In the genomic region with DNA sequence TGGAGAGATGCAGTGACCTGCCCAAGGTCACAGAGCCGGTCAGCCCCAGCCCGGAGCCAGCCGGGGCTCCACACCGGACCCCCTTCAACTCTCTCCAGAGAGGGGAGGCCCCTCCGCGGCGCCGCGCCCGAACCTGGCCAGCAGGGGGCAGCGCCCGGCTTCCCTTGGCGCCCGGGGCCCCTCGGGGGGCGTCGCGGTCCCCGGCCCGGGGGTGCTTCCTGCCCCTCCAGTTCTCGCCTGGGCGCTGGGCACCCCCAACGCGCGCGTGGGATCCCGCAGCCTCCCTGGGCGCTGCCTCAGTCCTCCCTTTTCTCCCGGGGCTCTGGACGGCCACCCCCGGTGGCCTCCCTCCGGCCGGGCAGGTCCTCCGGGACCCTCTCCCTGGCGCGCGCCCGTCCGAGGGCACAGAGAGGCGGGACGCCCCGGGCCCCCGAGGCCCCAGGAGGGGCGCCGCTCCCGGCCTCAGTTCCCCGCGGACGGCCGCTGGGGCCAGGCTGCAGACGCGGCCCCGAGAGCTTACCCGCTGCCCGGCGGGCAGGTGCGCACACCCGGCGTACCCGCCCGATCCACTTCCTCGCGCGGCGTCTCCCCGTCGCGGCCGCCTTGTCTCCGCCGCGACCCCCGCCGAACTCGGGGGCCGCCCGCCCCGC, we compare ENCODE assay signal across 8 cellular contexts. TPM values are rescaled to one million over a fixed set of nuclear protein-coding genes. Genes with fewer than 3 reads are reported as not detected.
DNase-seq lines count a peak whose midpoint lies in the region; ATAC-seq and TF ChIP-seq lines count a peak whose summit lies in the region.

No MANE protein-coding gene starts in this region.

- TF ChIP-seq CTCF in parathyroid adenoma (IDR thresholded peaks at IDR 0.05) = no peak

- H3K27me3 ChIP-seq in esophagus (ENCODE audit: control insufficient read depth in 1 of 2, insufficient read depth in 2 of 2, low read length in 2 of 2) (peaks cover 0 to 14% of the 10 kb centered on the region in 2 donors), parathyroid adenoma (ENCODE audit: control insufficient read depth, insufficient read depth, low read length) (no peaks in the 10 kb centered on the region)

- no peaks in the 10 kb centered on the region for H3K79me2 ChIP-seq in parathyroid adenoma

- no peaks in the 10 kb centered on the region for H3K36me3 ChIP-seq in esophagus (ENCODE audit: control insufficient read depth in 2 of 2, insufficient read depth in 2 of 2, low read length in 1 of 2)
- no peaks in the 10 kb centered on the region for H3K36me3 ChIP-seq in parathyroid adenoma (ENCODE audit: control insufficient read depth, insufficient read depth, low read length)

- H3K4me3 ChIP-seq in esophagus (ENCODE audit: low read depth in 1 of 2, low read length in 2 of 2) (peak overlapping the region; percentile 32 to 49), parathyroid adenoma (ENCODE audit: low read depth, low read length) (no peak overlapping the region)

- no peak overlapping the region for H2AFZ ChIP-seq in parathyroid adenoma

- WGBS in esophagus, 2 donors = 1% methylated on average over 36 to 78 of the region's 78 CpGs

- H3K27ac Mint-ChIP-seq in activated T-helper 1 cell treated with anti-CD3 and anti-CD28 coated beads, Interleukin-12 subunit alpha, Interleukin-12 subunit beta, Interleukin-2, Interleukin-4 antibody, amounts not matched to agents 30 ng/mL and 10 ng/mL and 1 ng/mL, durations not matched to agents 14 hours and 24 hours and 36 hours = no peak overlapping the region
- H3K27ac Mint-ChIP-seq in activated CD4-positive, alpha-beta T cell treated with anti-CD3 and anti-CD28 coated beads, Interleukin-2, amount 10 ng/mL, durations not matched to agents 24 days and 14 days = no peak overlapping the region

- H3K9me3 ChIP-seq in esophagus (ENCODE audit: control insufficient read depth in 2 of 2, insufficient read depth in 1 of 2, low read depth in 1 of 2, low read length in 1 of 2) = no peaks in the 10 kb centered on the region
- H3K9me3 ChIP-seq in parathyroid adenoma (ENCODE audit: control insufficient read depth, low read length) = no peaks in the 10 kb centered on the region

- DNase-seq in activated T-helper 1 cell treated with Interleukin-2 at 50 U/mL for 16 hours (ENCODE audit: low read depth) (peak; percentile 10), AG08396 (ENCODE audit: low spot score) (no peak), NCI-H510A treated with DMSO at 0.1 percent for 48 hours (lab: John Stamatoyannopoulos, UW) (no peak)
- DNase-seq in activated T-helper 1 cell treated with anti-CD3 and anti-CD28 coated beads, Interleukin-12 subunit alpha, Interleukin-12 subunit beta, Interleukin-2, Interleukin-4 antibody, amounts not matched to agents 30 ng/mL and 10 ng/mL and 1 ng/mL, durations not matched to agents 14 hours and 24 hours and 36 hours (ENCODE audit: low spot score) = no peak
- DNase-seq in activated CD4-positive, alpha-beta T cell treated with anti-CD3 and anti-CD28 coated beads, Interleukin-2, amount 10 ng/mL, durations not matched to agents 24 days and 14 days = peak; percentile 74

- peaks cover 71% of the 10 kb centered on the region for H3K27me3 Mint-ChIP-seq in activated T-helper 1 cell treated with anti-CD3 and anti-CD28 coated beads, Interleukin-12 subunit alpha, Interleukin-12 subunit beta, Interleukin-2, Interleukin-4 antibody, amounts not matched to agents 30 ng/mL and 10 ng/mL and 1 ng/mL, durations not matched to agents 14 hours and 24 hours and 36 hours (ENCODE audit: insufficient read depth)
- H3K27me3 Mint-ChIP-seq in activated CD4-positive, alpha-beta T cell treated with anti-CD3 and anti-CD28 coated beads, Interleukin-2, amount 10 ng/mL, durations not matched to agents 24 days and 14 days = peaks cover 74% of the 10 kb centered on the region

- H3K9ac ChIP-seq in parathyroid adenoma = no peak overlapping the region

- H3K4me3 Mint-ChIP-seq in activated T-helper 1 cell treated with anti-CD3 and anti-CD28 coated beads, Interleukin-12 subunit alpha, Interleukin-12 subunit beta, Interleukin-2, Interleukin-4 antibody, amounts not matched to agents 30 ng/mL and 10 ng/mL and 1 ng/mL, durations not matched to agents 14 hours and 24 hours and 36 hours = no peak overlapping the region
- H3K4me3 Mint-ChIP-seq in activated CD4-positive, alpha-beta T cell treated with anti-CD3 and anti-CD28 coated beads, Interleukin-2, amount 10 ng/mL, durations not matched to agents 24 days and 14 days = peak overlapping the region; percentile 22

- H3K4me1 Mint-ChIP-seq in activated T-helper 1 cell treated with anti-CD3 and anti-CD28 coated beads, Interleukin-12 subunit alpha, Interleukin-12 subunit beta, Interleukin-2, Interleukin-4 antibody, amounts not matched to agents 30 ng/mL and 10 ng/mL and 1 ng/mL, durations not matched to agents 14 hours and 24 hours and 36 hours (ENCODE audit: low read depth) = no peaks in the 10 kb centered on the region
- peaks cover 4% of the 10 kb centered on the region for H3K4me1 Mint-ChIP-seq in activated CD4-positive, alpha-beta T cell treated with anti-CD3 and anti-CD28 coated beads, Interleukin-2, amount 10 ng/mL, durations not matched to agents 24 days and 14 days

- H3K4me2 ChIP-seq in parathyroid adenoma (ENCODE audit: low read length) = peak overlapping the region; percentile 73

- no peaks in the 10 kb centered on the region for H3K9me3 Mint-ChIP-seq in activated T-helper 1 cell treated with anti-CD3 and anti-CD28 coated beads, Interleukin-12 subunit alpha, Interleukin-12 subunit beta, Interleukin-2, Interleukin-4 antibody, amounts not matched to agents 30 ng/mL and 10 ng/mL and 1 ng/mL, durations not matched to agents 14 hours and 24 hours and 36 hours
- H3K9me3 Mint-ChIP-seq in activated CD4-positive, alpha-beta T cell treated with anti-CD3 and anti-CD28 coated beads, Interleukin-2, amount 10 ng/mL, durations not matched to agents 24 days and 14 days = no peaks in the 10 kb centered on the region

- H3K36me3 Mint-ChIP-seq in activated T-helper 1 cell treated with anti-CD3 and anti-CD28 coated beads, Interleukin-12 subunit alpha, Interleukin-12 subunit beta, Interleukin-2, Interleukin-4 antibody, amounts not matched to agents 30 ng/mL and 10 ng/mL and 1 ng/mL, durations not matched to agents 14 hours and 24 hours and 36 hours (ENCODE audit: low read depth) = no peaks in the 10 kb centered on the region
- H3K36me3 Mint-ChIP-seq in activated CD4-positive, alpha-beta T cell treated with anti-CD3 and anti-CD28 coated beads, Interleukin-2, amount 10 ng/mL, durations not matched to agents 24 days and 14 days (ENCODE audit: low read depth) = no peaks in the 10 kb centered on the region

- peaks cover 0 to 5% of the 10 kb centered on the region in 2 donors for H3K4me1 ChIP-seq in esophagus (ENCODE audit: control insufficient read depth in 2 of 2, insufficient read depth in 2 of 2, low read length in 1 of 2)
- no peaks in the 10 kb centered on the region for H3K4me1 ChIP-seq in parathyroid adenoma

- intact Hi-C loops in activated T-helper 1 cell treated with anti-CD3 and anti-CD28 coated beads, Interleukin-12 subunit alpha, Interleukin-12 subunit beta, Interleukin-2, Interleukin-4 antibody, amounts not matched to agents 30 ng/mL and 10 ng/mL and 1 ng/mL, durations not matched to agents 14 hours and 24 hours and 36 hours (cut with micrococcal nuclease) = loop anchor here (10.0 kb wide), 1 partner anchor 178 kb away; no protein-coding TSS in a partner anchor
- intact Hi-C loops in activated CD4-positive, alpha-beta T cell treated with anti-CD3 and anti-CD28 coated beads, Interleukin-2, amount 10 ng/mL, durations not matched to agents 24 days and 14 days (cut with micrococcal nuclease) = loop anchor here (5.0 to 10.0 kb wide), 2 partner anchors 58 to 185 kb away; no protein-coding TSS in a partner anchor

- ATAC-seq in HG03097 (IDR thresholded peaks at IDR 0.05; ENCODE audit: low FRiP score, unreplicated experiment) = no peak

- no peak overlapping the region for H3K27ac ChIP-seq in esophagus (ENCODE audit: low read depth in 2 of 2, low read length in 1 of 2)
- H3K27ac ChIP-seq in parathyroid adenoma = no peak overlapping the region

RNA-seq across cellular contexts. Expression of a gene that starts 0.4 kb away (rescaled TPM):
- not detected in 2 replicates for total RNA-seq in activated T-helper 1 cell treated with anti-CD3 and anti-CD28 coated beads, Interleukin-12 subunit alpha, Interleukin-12 subunit beta, Interleukin-2, Interleukin-4 antibody, amounts not matched to agents 30 ng/mL and 10 ng/mL and 1 ng/mL, durations not matched to agents 14 hours and 24 hours and 36 hours
- total RNA-seq in activated CD4-positive, alpha-beta T cell treated with anti-CD3 and anti-CD28 coated beads, Interleukin-2, amount 10 ng/mL, durations not matched to agents 24 days and 14 days = not detected in 2 replicates
- not detected for polyA plus RNA-seq in esophagus

RNA-seq across cellular contexts. Expression of a gene that starts 48.2 kb away (rescaled TPM):
- 23.3 and 27.7 TPM in 2 replicates for total RNA-seq in activated T-helper 1 cell treated with anti-CD3 and anti-CD28 coated beads, Interleukin-12 subunit alpha, Interleukin-12 subunit beta, Interleukin-2, Interleukin-4 antibody, amounts not matched to agents 30 ng/mL and 10 ng/mL and 1 ng/mL, durations not matched to agents 14 hours and 24 hours and 36 hours
- 21.6 and 23.2 TPM in 2 replicates for total RNA-seq in activated CD4-positive, alpha-beta T cell treated with anti-CD3 and anti-CD28 coated beads, Interleukin-2, amount 10 ng/mL, durations not matched to agents 24 days and 14 days
- polyA plus RNA-seq in esophagus = 1 to 10 TPM; 3.6 to 4.4 TPM

Comparison
In these comparisons a context has a peak if more than half of its experiments do, and no peak if none do; other contexts are left out.
1. DNase-seq: peak in activated T-helper 1 cell treated with Interleukin-2 at 50 U/mL for 16 hours (single experiment) and activated CD4-positive, alpha-beta T cell treated with anti-CD3 and anti-CD28 coated beads, Interleukin-2, amount 10 ng/mL, durations not matched to agents 24 days and 14 days (single experiment); none in activated T-helper 1 cell treated with anti-CD3 and anti-CD28 coated beads, Interleukin-12 subunit alpha, Interleukin-12 subunit beta, Interleukin-2, Interleukin-4 antibody, amounts not matched to agents 30 ng/mL and 10 ng/mL and 1 ng/mL, durations not matched to agents 14 hours and 24 hours and 36 hours (single experiment), AG08396 (single experiment) and NCI-H510A treated with DMSO at 0.1 percent for 48 hours (single experiment).